ENCODE assay signal across 12 cellular contexts in genomic region chr12:28878629-28879028, GRCh38.
DNase-seq lines count a peak whose midpoint lies in the region.
"Had no signal": no experiment of that assay in that cellular context is flagged by ENCODE, and none has a peak within 500 bp of the region (broad histone marks: within the 10 kb centered on the region; RNA-seq: fewer than 3 reads in every experiment).

No MANE protein-coding gene starts in this region.

- DNase-seq in D341Med (ENCODE audit: low spot score) (peak; percentile 22), NCI-H2171 treated with DMSO at 0.1 percent for 48 hours (lab: John Stamatoyannopoulos, UW) (peak; percentile 78), NCI-H82 treated with DMSO at 0.1 percent for 48 hours (lab: John Stamatoyannopoulos, UW; ENCODE audit: unreplicated experiment) (peak; percentile 3), cerebellum (ENCODE audit: low spot score) (peak; percentile 6), COR-L47 (lab: John Stamatoyannopoulos, UW) (no peak), KG1 (lab: John Stamatoyannopoulos, UW) (no peak), HuH-7 (ENCODE audit: low spot score) (no peak)
- no peak for DNase-seq in activated effector memory CD4-positive, alpha-beta T cell treated with Interleukin-2 at 50 U/mL for 16 hours
- DNase-seq: 8988T; CD8-positive, alpha-beta T cell; GDM1; HCEC 1CT had no signal

Comparison
In these comparisons a context has a peak if more than half of its experiments do, and no peak if none do; other contexts are left out.
1. DNase-seq: peak in D341Med (single experiment), NCI-H2171 treated with DMSO at 0.1 percent for 48 hours (single experiment), NCI-H82 treated with DMSO at 0.1 percent for 48 hours (single experiment) and cerebellum (single experiment); none in COR-L47 (single experiment), KG1 (single experiment), HuH-7 (single experiment) and activated effector memory CD4-positive, alpha-beta T cell treated with Interleukin-2 at 50 U/mL for 16 hours (single experiment).